Comparison of ENCODE assay signal across 9 cellular contexts in genomic region chr9:33719581-33720374, GRCh38.
DNase-seq lines count a peak whose midpoint lies in the region; ATAC-seq and TF ChIP-seq lines count a peak whose summit lies in the region.
"Had no signal": no experiment of that assay in that cellular context is flagged by ENCODE, and none has a peak within 500 bp of the region (broad histone marks: within the 10 kb centered on the region; RNA-seq: fewer than 3 reads in every experiment).

No MANE protein-coding gene starts in this region.

- POLR2A ChIA-PET in T-cell (lab: Charles Lee), result no interaction called here

- no peaks in the 10 kb centered on the region for H3K27me3 ChIP-seq in uterus

- H3K27ac Mint-ChIP-seq in T-cell, result no peak overlapping the region
- H3K27ac Mint-ChIP-seq in natural killer cell treated with Interleukin-12 subunit alpha and Interleukin-12 subunit beta and Interleukin-15 and Interleukin-18, amount 100 ng/mL, for 72 hours, result no peak overlapping the region
- H3K27ac Mint-ChIP-seq: T-helper 1 cell treated with Interleukin-12 subunit alpha and Interleukin-12 subunit beta and Interleukin-4 antibody, amounts not matched to agents 30 μg/mL and 1 μg/mL, for 36 hours had no signal

- H3K9me3 Mint-ChIP-seq in T-cell, result peaks cover 0 to 4% (median 0%) of the 10 kb centered on the region in 3 donors
- no peaks in the 10 kb centered on the region for H3K9me3 Mint-ChIP-seq in natural killer cell treated with Interleukin-12 subunit alpha and Interleukin-12 subunit beta and Interleukin-15 and Interleukin-18, amount 100 ng/mL, for 72 hours
- H3K9me3 Mint-ChIP-seq: T-helper 1 cell treated with Interleukin-12 subunit alpha and Interleukin-12 subunit beta and Interleukin-4 antibody, amounts not matched to agents 30 μg/mL and 1 μg/mL, for 36 hours had no signal

- H3K9me3 ChIP-seq in uterus, result no peaks in the 10 kb centered on the region

- ATAC-seq in T-cell (replicated peaks in 1 of 4) (peak; percentile 39 to 80 (median 64)), GM18873 (IDR thresholded peaks at IDR 0.05; ENCODE audit: low FRiP score, unreplicated experiment) (no peak)
- peak; percentile 57 to 75 for ATAC-seq in natural killer cell treated with Interleukin-12 subunit alpha and Interleukin-12 subunit beta and Interleukin-15 and Interleukin-18, amount 100 ng/mL, for 72 hours

- TF ChIP-seq CTCF in choroid plexus epithelial cell (conservative IDR thresholded peaks at IDR 0.05; ENCODE audit: low read depth, low read length) (peak; percentile 71), uterus (IDR thresholded peaks at IDR 0.05) (peak in 1 of 4 experiments; percentile 15)

- H3K36me3 Mint-ChIP-seq in T-cell, result no peaks in the 10 kb centered on the region
- no peaks in the 10 kb centered on the region for H3K36me3 Mint-ChIP-seq in natural killer cell treated with Interleukin-12 subunit alpha and Interleukin-12 subunit beta and Interleukin-15 and Interleukin-18, amount 100 ng/mL, for 72 hours

- H3K4me1 Mint-ChIP-seq in T-cell, result peaks cover 0 to 9% (median 3%) of the 10 kb centered on the region in 3 donors
- peaks cover 0 to 5% of the 10 kb centered on the region in 2 donors for H3K4me1 Mint-ChIP-seq in natural killer cell treated with Interleukin-12 subunit alpha and Interleukin-12 subunit beta and Interleukin-15 and Interleukin-18, amount 100 ng/mL, for 72 hours (ENCODE audit: low read depth in 2 of 2)

- H3K36me3 ChIP-seq in uterus, result no peaks in the 10 kb centered on the region

- H3K4me3 ChIP-seq in choroid plexus epithelial cell (ENCODE audit: low read depth, low read length) (no peak overlapping the region), uterus (no peak overlapping the region)

- intact Hi-C loops in uterus (cut with DNase I; ENCODE audit: low total_unique reads), result loop anchor here (10.0 kb wide), 1 partner anchor 95 kb away; no protein-coding TSS in a partner anchor

- H3K27me3 Mint-ChIP-seq in T-cell, result peaks cover 8 to 16% of the 10 kb centered on the region in 2 donors
- H3K27me3 Mint-ChIP-seq in natural killer cell treated with Interleukin-12 subunit alpha and Interleukin-12 subunit beta and Interleukin-15 and Interleukin-18, amount 100 ng/mL, for 72 hours, result peaks cover 6 to 11% of the 10 kb centered on the region in 2 donors

- H3K4me1 ChIP-seq in uterus, result peaks cover 0 to 3% of the 10 kb centered on the region in 2 donors

- CTCF ChIA-PET in T-cell (lab: Charles Lee), result interaction anchor here (0.5 to 5.4 kb wide), 7 partner anchors 29 to 672 kb away, joined by 3 to 84 read pairs (median 5); no protein-coding TSS in a partner anchor

- peak overlapping the region in 2 of 3 donors; percentile 19 to 77 for H3K4me3 Mint-ChIP-seq in T-cell
- H3K4me3 Mint-ChIP-seq in natural killer cell treated with Interleukin-12 subunit alpha and Interleukin-12 subunit beta and Interleukin-15 and Interleukin-18, amount 100 ng/mL, for 72 hours, result peak overlapping the region; percentile 64
- H3K4me3 Mint-ChIP-seq: T-helper 1 cell treated with Interleukin-12 subunit alpha and Interleukin-12 subunit beta and Interleukin-4 antibody, amounts not matched to agents 30 μg/mL and 1 μg/mL, for 36 hours had no signal

- no peak overlapping the region for H3K27ac ChIP-seq in uterus

- TF ChIP-seq POLR2A in uterus (IDR thresholded peaks at IDR 0.05), result no peak

- DNase-seq in ELR (ENCODE audit: low read depth) (peak; percentile 47), HUDEP-2 (lab: John Stamatoyannopoulos, UW; ENCODE audit: unreplicated experiment in 76 of 76) (peak in 39 of 76 experiments; percentile 2 to 42 (median 19)), T-cell (peak in 22 of 34 experiments; percentile 1 to 59 (median 22)), choroid plexus epithelial cell (ENCODE audit: low read depth) (peak; percentile 17), uterus (no peak), cerebellar nuclear complex (lab: John Stamatoyannopoulos, UW) (no peak)
- DNase-seq in natural killer cell treated with Interleukin-12 subunit alpha and Interleukin-12 subunit beta and Interleukin-15 and Interleukin-18, amount 100 ng/mL, for 72 hours (ENCODE audit: low spot score), result no peak

Comparison
In these comparisons a context has a peak if more than half of its experiments do, and no peak if none do; other contexts are left out.
1. DNase-seq: peak in ELR (single experiment), HUDEP-2 (39 of 76), T-cell (22 of 34) and choroid plexus epithelial cell (single experiment); none in natural killer cell treated with Interleukin-12 subunit alpha and Interleukin-12 subunit beta and Interleukin-15 and Interleukin-18, amount 100 ng/mL, for 72 hours (single experiment), uterus (0 of 2) and cerebellar nuclear complex (0 of 2).